Comparison of ENCODE assay signal across 6 cellular contexts in genomic region chr7:125806486-125806885, GRCh38.
A peak's percentile ranks its signal among the peaks of the same experiment; 100 is the strongest.
DNase-seq lines count a peak whose midpoint lies in the region; TF ChIP-seq lines count a peak whose summit lies in the region.
"Not testable (repeated sequence)": the region's sequence is repeated elsewhere in the genome, so short reads cannot be mapped to it uniquely, and the experiment has no call there.

No MANE protein-coding gene starts in this region.

- H3K27me3 Mint-ChIP-seq in MCF 10A (ENCODE audit: insufficient read depth, unreplicated experiment), result not testable (repeated sequence)

- CTCF ChIA-PET in MCF 10A (lab: Yijun Ruan, JAX), result not testable (repeated sequence)

- H3K4me3 Mint-ChIP-seq in MCF 10A (ENCODE audit: unreplicated experiment), result not testable (repeated sequence)

- TF ChIP-seq CTCF in MCF 10A (IDR thresholded peaks at IDR 0.05; ENCODE audit: unreplicated experiment), result not testable (repeated sequence)

- H3K36me3 Mint-ChIP-seq in MCF 10A (ENCODE audit: insufficient read depth, unreplicated experiment), result not testable (repeated sequence)

- intact Hi-C loops in MCF 10A (cut with micrococcal nuclease), result not testable (repeated sequence)

- DNase-seq in EH (ENCODE audit: low read depth) (peak; percentile 1), NCI-H128 (lab: John Stamatoyannopoulos, UW; ENCODE audit: unreplicated experiment) (peak; percentile 17), NCI-H2196 (lab: John Stamatoyannopoulos, UW; ENCODE audit: unreplicated experiment) (peak; percentile 3), NCI-H774 (lab: John Stamatoyannopoulos, UW) (peak; percentile 4), MCF 10A (ENCODE audit: unreplicated experiment) (peak; percentile 17), medulla oblongata (ENCODE audit: extremely low spot score) (peak; percentile 23)

- BruUV-seq in MCF 10A (replicated peaks; lab: Mats Ljungman, UMichigan), result not testable (repeated sequence)

- H3K9me3 Mint-ChIP-seq in MCF 10A (ENCODE audit: unreplicated experiment), result not testable (repeated sequence)

- POLR2A ChIA-PET in MCF 10A (lab: Yijun Ruan, JAX), result not testable (repeated sequence)

- not testable (repeated sequence) for H3K4me1 Mint-ChIP-seq in MCF 10A (ENCODE audit: insufficient read depth, unreplicated experiment)

- not testable (repeated sequence) for H3K27ac Mint-ChIP-seq in MCF 10A (ENCODE audit: low read depth, unreplicated experiment)

Comparison
In these comparisons a context has a peak if more than half of its experiments do, and no peak if none do; other contexts are left out.
1. Peak in every context shown above with its lines: DNase-seq.